1 cellular context compared by ENCODE assay signal in genomic region chr2:15047184-15047583, GRCh38.
TF ChIP-seq lines count a peak whose summit lies in the region.

No MANE protein-coding gene starts in this region.

TF ChIP-seq in GM23338, 12 proteins besides CTCF, POLR2A, EP300 and RAD21 (continued from another document):
- TF ChIP-seq ZNF462 (CRISPR knock-in tag; IDR thresholded peaks at IDR 0.05) (no peak), NANOG (IDR thresholded peaks at IDR 0.05; ENCODE audit: borderline replicate concordance) (no peak), CREB1 (CRISPR knock-in tag; IDR thresholded peaks at IDR 0.05; ENCODE audit: low read depth) (no peak), EZH2 (IDR thresholded peaks at IDR 0.05; ENCODE audit: low read depth, unreplicated experiment) (no peak), EZH2phosphoT487 (IDR thresholded peaks at IDR 0.05; ENCODE audit: unreplicated experiment) (no peak), STAT1 (IDR thresholded peaks at IDR 0.05; ENCODE audit: unreplicated experiment) (no peak), POLR2AphosphoS5 (IDR thresholded peaks at IDR 0.05; ENCODE audit: low read depth) (no peak), ETS1 (IDR thresholded peaks at IDR 0.05) (no peak), REST (IDR thresholded peaks at IDR 0.05; ENCODE audit: unreplicated experiment) (no peak), ZNF331 (CRISPR knock-in tag; IDR thresholded peaks at IDR 0.05; ENCODE audit: low read depth) (no peak), ZNF114 (CRISPR knock-in tag; IDR thresholded peaks at IDR 0.05) (no peak)
